Comparison of ENCODE assay signal across 1 cellular context in genomic region chr5:78671609-78672008, GRCh38.
TF ChIP-seq lines count a peak whose summit lies in the region.

No MANE protein-coding gene starts in this region.

TF ChIP-seq in A549, 52 proteins besides CTCF, POLR2A, EP300 and RAD21 (continued from another document):
- TF ChIP-seq BCL3 (IDR thresholded peaks at IDR 0.05) (no peak), NFE2L2 (conservative IDR thresholded peaks at IDR 0.05; ENCODE audit: low read length) (no peak), RCOR1 (IDR thresholded peaks at IDR 0.05; ENCODE audit: low read depth, low read length) (no peak), MAZ (IDR thresholded peaks at IDR 0.05; ENCODE audit: borderline replicate concordance, low read depth, low read length) (no peak), RFX5 (IDR thresholded peaks at IDR 0.05) (no peak), ZC3H11A (IDR thresholded peaks at IDR 0.05) (no peak), RNF2 (IDR thresholded peaks at IDR 0.05; ENCODE audit: borderline replicate concordance, low read depth) (no peak)
